8 cellular contexts compared by ENCODE assay signal in genomic region chr9:133162802-133163558, GRCh38. TPM values are rescaled to one million over a fixed set of nuclear protein-coding genes. Genes with fewer than 3 reads are reported as not detected.
DNase-seq lines count a peak whose midpoint lies in the region; ATAC-seq, FAIRE-seq and TF ChIP-seq lines count a peak whose summit lies in the region.

No MANE protein-coding gene starts in this region.

- CTCF ChIA-PET in activated CD4-positive, alpha-beta T cell treated with anti-CD3 and anti-CD28 coated beads, Interleukin-2, amount 10 ng/mL, durations not matched to agents 7 days and 5 days (lab: Charles Lee) = no interaction called here

- intact Hi-C loops in lower lobe of right lung (cut with DNase I) = no loop called here

- H3K27ac Mint-ChIP-seq in activated CD4-positive, alpha-beta T cell treated with anti-CD3 and anti-CD28 coated beads, Interleukin-2, amount 10 ng/mL, durations not matched to agents 7 days and 5 days = no peak overlapping the region

- peak in 1 of 2 donors; percentile 16 for ATAC-seq in lower lobe of right lung
- no peak for ATAC-seq in thoracic aorta (ENCODE audit: insufficient number of reproducible peaks, low FRiP score, low read depth)
- no peak for ATAC-seq in HG02642 (IDR thresholded peaks at IDR 0.05; ENCODE audit: poor library complexity, unreplicated experiment)
- no peak for ATAC-seq in HG03439 (IDR thresholded peaks at IDR 0.05; ENCODE audit: unreplicated experiment)

- peaks cover 5% of the 10 kb centered on the region for H3K27me3 Mint-ChIP-seq in activated CD4-positive, alpha-beta T cell treated with anti-CD3 and anti-CD28 coated beads, Interleukin-2, amount 10 ng/mL, durations not matched to agents 7 days and 5 days

- in situ Hi-C loops in ACHN (cut with HindIII; ENCODE audit: low pct_ligation_motif_present, low pct_unique_long_range_greater_than_20kb, low sequenced_read_pairs) = no loop called here

- DNase-seq in activated CD4-positive, alpha-beta T cell treated with anti-CD3 and anti-CD28 coated beads, Interleukin-2, amount 10 ng/mL, durations not matched to agents 7 days and 5 days = no peak
- no peak for DNase-seq in activated CD4-positive, alpha-beta T cell treated with anti-CD3 and anti-CD28 coated beads, Interleukin-2, amount 50 U/mL, for 48 hours
- DNase-seq in bronchial epithelial cell (ENCODE audit: low read depth) = no peak
- DNase-seq in lower lobe of right lung = peak; percentile 47
- DNase-seq in thoracic aorta (ENCODE audit: low spot score) = no peak
- DNase-seq in ACHN = no peak

- no peak for FAIRE-seq in bronchial epithelial cell (lab: Jason Lieb, UNC)

- no peaks in the 10 kb centered on the region for H3K36me3 Mint-ChIP-seq in activated CD4-positive, alpha-beta T cell treated with anti-CD3 and anti-CD28 coated beads, Interleukin-2, amount 10 ng/mL, durations not matched to agents 7 days and 5 days (ENCODE audit: low read depth)

- POLR2A ChIA-PET in activated CD4-positive, alpha-beta T cell treated with anti-CD3 and anti-CD28 coated beads, Interleukin-2, amount 10 ng/mL, durations not matched to agents 7 days and 5 days (lab: Charles Lee) = no interaction called here

- H3K4me1 Mint-ChIP-seq in activated CD4-positive, alpha-beta T cell treated with anti-CD3 and anti-CD28 coated beads, Interleukin-2, amount 10 ng/mL, durations not matched to agents 7 days and 5 days = peaks cover 7% of the 10 kb centered on the region

- peaks cover 8% of the 10 kb centered on the region for H3K27me3 ChIP-seq in bronchial epithelial cell (ENCODE audit: control insufficient read depth, insufficient read depth, low read length)
- no peaks in the 10 kb centered on the region for H3K27me3 ChIP-seq in lower lobe of right lung (ENCODE audit: low read depth)
- H3K27me3 ChIP-seq in thoracic aorta (replicated peaks; ENCODE audit: insufficient read depth) = no peaks in the 10 kb centered on the region

- TF ChIP-seq CTCF in bronchial epithelial cell (IDR thresholded peaks at IDR 0.05; ENCODE audit: insufficient read depth, low read length, severe bottlenecking) = no peak
- TF ChIP-seq CTCF in lower lobe of right lung (IDR thresholded peaks at IDR 0.05) = no peak
- no peak for TF ChIP-seq CTCF in thoracic aorta (IDR thresholded peaks at IDR 0.05)

- peak overlapping the region; percentile 16 for H3K4me3 Mint-ChIP-seq in activated CD4-positive, alpha-beta T cell treated with anti-CD3 and anti-CD28 coated beads, Interleukin-2, amount 10 ng/mL, durations not matched to agents 7 days and 5 days

- H3K9me3 Mint-ChIP-seq in activated CD4-positive, alpha-beta T cell treated with anti-CD3 and anti-CD28 coated beads, Interleukin-2, amount 10 ng/mL, durations not matched to agents 7 days and 5 days = no peaks in the 10 kb centered on the region

- no peaks in the 10 kb centered on the region for H3K9me3 ChIP-seq in lower lobe of right lung
- H3K9me3 ChIP-seq in thoracic aorta = no peaks in the 10 kb centered on the region

- H3K36me3 ChIP-seq in bronchial epithelial cell (ENCODE audit: control insufficient read depth, insufficient read depth, low read length) (no peaks in the 10 kb centered on the region), lower lobe of right lung (peaks cover 13% of the 10 kb centered on the region), thoracic aorta (no peaks in the 10 kb centered on the region)

- H3K27ac ChIP-seq in lower lobe of right lung (peak overlapping the region; percentile 81), thoracic aorta (peak overlapping the region; percentile 15 to 19)

- H3K4me1 ChIP-seq in lower lobe of right lung (peaks cover 28% of the 10 kb centered on the region), thoracic aorta (ENCODE audit: control insufficient read depth in 1 of 2, low read depth in 2 of 2) (peaks cover 0 to 21% of the 10 kb centered on the region in 2 donors)

- H3K4me3 ChIP-seq in bronchial epithelial cell (ENCODE audit: low read depth, low read length) (peak overlapping the region; percentile 46), lower lobe of right lung (peak overlapping the region; percentile 76), thoracic aorta (peak overlapping the region; percentile 80)

RNA-seq across cellular contexts. Expression of gene GBGT1, which starts 0.7 kb away (rescaled TPM):
- 1 to 10 TPM; 2.4 to 2.7 TPM for total RNA-seq in activated CD4-positive, alpha-beta T cell treated with anti-CD3 and anti-CD28 coated beads, Interleukin-2, amount 10 ng/mL, durations not matched to agents 7 days and 5 days
- 1.0 and 1.1 TPM in 2 replicates for total RNA-seq in bronchial epithelial cell
- total RNA-seq in lower lobe of right lung = 38.5 TPM
- 10 to 100 TPM; 45.5 to 46.8 TPM for total RNA-seq in thoracic aorta

RNA-seq across cellular contexts. Expression of gene RALGDS, which starts 41.9 kb away (rescaled TPM):
- 10 to 100 TPM; 79.1 to 92.3 TPM for total RNA-seq in activated CD4-positive, alpha-beta T cell treated with anti-CD3 and anti-CD28 coated beads, Interleukin-2, amount 10 ng/mL, durations not matched to agents 7 days and 5 days
- total RNA-seq in bronchial epithelial cell (18.7 and 21.1 TPM in 2 replicates), lower lobe of right lung (71.1 TPM), thoracic aorta (10 to 100 TPM; 30.3 to 98.8 TPM)

RNA-seq across cellular contexts. Expression of gene OBP2B, which starts 46.1 kb away (rescaled TPM):
- not detected for total RNA-seq in activated CD4-positive, alpha-beta T cell treated with anti-CD3 and anti-CD28 coated beads, Interleukin-2, amount 10 ng/mL, durations not matched to agents 7 days and 5 days
- not detected in 2 replicates for total RNA-seq in bronchial epithelial cell
- not detected for total RNA-seq in lower lobe of right lung
- total RNA-seq in thoracic aorta = not detected

Comparison
In these comparisons a context has a peak if more than half of its experiments do, and no peak if none do; other contexts are left out.
1. RNA of gene GBGT1, which starts 0.7 kb away (total RNA-seq): 45.5 to 46.8 TPM in thoracic aorta and 38.5 TPM in lower lobe of right lung (single experiment); 2.4 to 2.7 TPM in activated CD4-positive, alpha-beta T cell treated with anti-CD3 and anti-CD28 coated beads, Interleukin-2, amount 10 ng/mL, durations not matched to agents 7 days and 5 days and 1.0 to 1.1 TPM in bronchial epithelial cell; every median in the first group is over 10 times any median in the second.
2. Peak in every context shown above with its lines, with median percentiles within 50 percentile points of each other: H3K4me3 ChIP-seq.